7 cellular contexts compared by ENCODE assay signal in genomic region chr1:173420330-173420806, GRCh38. TPM values are rescaled to one million over a fixed set of nuclear protein-coding genes. Genes with fewer than 3 reads are reported as not detected.
DNase-seq lines count a peak whose midpoint lies in the region; ATAC-seq and TF ChIP-seq lines count a peak whose summit lies in the region.

No MANE protein-coding gene starts in this region.

- H3K9ac ChIP-seq in SK-N-SH, result no peak overlapping the region

- H3K9me3 ChIP-seq in SK-N-SH (no peaks in the 10 kb centered on the region), left ventricle myocardium inferior (replicated peaks) (no peaks in the 10 kb centered on the region)

- H3K4me1 ChIP-seq in SK-N-SH (ENCODE audit: control insufficient read depth in 1 of 2, insufficient read depth in 2 of 2, low read depth in 1 of 2, low read length in 1 of 2), result peaks cover 0 to 2% of the 10 kb centered on the region in 2 experiments; a peak in 1 of 4 replicates
- H3K4me1 ChIP-seq in left ventricle myocardium inferior, result peaks cover 5% of the 10 kb centered on the region

- CTCF ChIA-PET in SK-N-SH (lab: Yijun Ruan, JAX), result interaction anchor here (0.6 to 1.9 kb wide), 13 partner anchors 9 to 797 kb away, joined by 3 to 11 read pairs (median 3); partner anchors contain the start of genes CENPL and DARS2

- H3K27ac ChIP-seq in SK-N-SH (ENCODE audit: low read depth in 2 of 2, low read length in 1 of 2), result no peak overlapping the region
- H3K27ac ChIP-seq in left ventricle myocardium inferior (replicated peaks), result no peak overlapping the region

- peak overlapping the region; percentile 73; the same call in 1 of the 2 replicates for H2AFZ ChIP-seq in SK-N-SH (ENCODE audit: low read depth)

- H3K36me3 ChIP-seq in SK-N-SH (replicated peaks in 1 of 2; ENCODE audit: control insufficient read depth in 1 of 2, insufficient read depth in 2 of 2, low read length in 1 of 2), result no peaks in the 10 kb centered on the region
- peaks cover 5% of the 10 kb centered on the region for H3K36me3 ChIP-seq in left ventricle myocardium inferior

- H3K4me3 ChIP-seq in GM12875 (ENCODE audit: low read depth, low read length), result no peak overlapping the region
- H3K4me3 ChIP-seq in SK-N-SH (ENCODE audit: low read depth in 2 of 2, low read length in 1 of 2), result no peak overlapping the region; a peak in 1 of 4 replicates
- no peak overlapping the region for H3K4me3 ChIP-seq in left ventricle myocardium inferior
- H3K4me3 ChIP-seq in retinal pigment epithelial cell (ENCODE audit: low read length), result no peak overlapping the region

- no peak for TF ChIP-seq EP300 in SK-N-SH (IDR thresholded peaks at IDR 0.05; ENCODE audit: borderline replicate concordance in 1 of 2, low read depth in 1 of 2, low read length in 1 of 2)

- peak; percentile 90 for TF ChIP-seq RAD21 in SK-N-SH (IDR thresholded peaks at IDR 0.05; ENCODE audit: low read length)

- WGBS in SK-N-SH (ENCODE audit: low lambda C conversion rate), result 22% methylated on average over 7 of the region's 7 CpGs

- H3K4me2 ChIP-seq in SK-N-SH, result no peak overlapping the region

- POLR2A ChIA-PET in SK-N-SH (lab: Yijun Ruan, JAX), result no interaction called here

- H3K27me3 ChIP-seq in SK-N-SH (ENCODE audit: insufficient read depth) (no peaks in the 10 kb centered on the region), left ventricle myocardium inferior (ENCODE audit: low read depth) (no peaks in the 10 kb centered on the region)

- intact Hi-C loops in left ventricle myocardium inferior (cut with micrococcal nuclease), result loop anchor here (10.0 kb wide), 1 partner anchor 294 kb away; the partner anchor contains the start of gene KLHL20

- DNase-seq in NCI-H1105 (lab: John Stamatoyannopoulos, UW) (peak; percentile 43), SK-N-SH (peak; percentile 55), left ventricle myocardium inferior (peak; percentile 26), retinal pigment epithelial cell (ENCODE audit: low read depth) (peak; percentile 26)
- DNase-seq in activated naive CD8-positive, alpha-beta T cell treated with anti-CD3 and anti-CD28 coated beads, Interleukin-2, amount 50 U/mL, for 16 hours (ENCODE audit: low read depth, low spot score), result peak; percentile 21

- ATAC-seq in GM18519 (IDR thresholded peaks at IDR 0.05; ENCODE audit: low FRiP score, unreplicated experiment), result no peak

- H3F3A ChIP-seq in SK-N-SH (replicated peaks; ENCODE audit: insufficient read depth), result no peaks in the 10 kb centered on the region

- no peaks in the 10 kb centered on the region for H3K9me2 ChIP-seq in SK-N-SH

- TF ChIP-seq CTCF in GM12875 (IDR thresholded peaks at IDR 0.05; ENCODE audit: borderline replicate concordance, insufficient read depth, low read depth, low read length) (peak; percentile 57; the same call in 1 of the 2 replicates), SK-N-SH (IDR thresholded peaks at IDR 0.05) (peak; percentile 88), left ventricle myocardium inferior (IDR thresholded peaks at IDR 0.05; ENCODE audit: borderline replicate concordance) (peak; percentile 92), retinal pigment epithelial cell (conservative IDR thresholded peaks at IDR 0.05; ENCODE audit: low read depth, low read length) (peak; percentile 69)

- H4K20me1 ChIP-seq in SK-N-SH (ENCODE audit: insufficient read depth), result no peaks in the 10 kb centered on the region

- no peaks in the 10 kb centered on the region for H3K79me2 ChIP-seq in SK-N-SH (ENCODE audit: insufficient read depth)

TF ChIP-seq in SK-N-SH, 30 proteins besides CTCF, POLR2A, EP300 and RAD21:
- TF ChIP-seq SMC3 (IDR thresholded peaks at IDR 0.05; ENCODE audit: low read depth, low read length), result peak; percentile 78
- TF ChIP-seq JUND (IDR thresholded peaks at IDR 0.05), result no peak
- peak; percentile 43; the same call in 1 of the 2 replicates for TF ChIP-seq YY1 (IDR thresholded peaks at IDR 0.05; ENCODE audit: low read depth)
- no peak for TF ChIP-seq POLR2AphosphoS5 (IDR thresholded peaks at IDR 0.05; ENCODE audit: low read depth, low read length)
- TF ChIP-seq TEAD4 (IDR thresholded peaks at IDR 0.05; ENCODE audit: borderline replicate concordance, insufficient read depth), result no peak
- TF ChIP-seq FOXJ3 (CRISPR knock-in tag; IDR thresholded peaks at IDR 0.05), result no peak
- TF ChIP-seq MAX (IDR thresholded peaks at IDR 0.05; ENCODE audit: low read depth), result no peak
- TF ChIP-seq SIN3A (IDR thresholded peaks at IDR 0.05; ENCODE audit: borderline replicate concordance, low read depth, low read length), result peak; percentile 33; the same call in 1 of the 2 replicates
- TF ChIP-seq TCF12 (IDR thresholded peaks at IDR 0.05), result 0 out of 2 replicates have a peak, but pooled peaks have one; percentile 10
- no peak for TF ChIP-seq IRF3 (IDR thresholded peaks at IDR 0.05; ENCODE audit: low read depth, low read length)
- TF ChIP-seq REST (IDR thresholded peaks at IDR 0.05; ENCODE audit: low read depth, low read length), result no peak
- 0 out of 2 replicates have a peak, but pooled peaks have one; percentile 13 for TF ChIP-seq RFX5 (IDR thresholded peaks at IDR 0.05; ENCODE audit: low read length)
- TF ChIP-seq TAF1 (IDR thresholded peaks at IDR 0.05; ENCODE audit: borderline replicate concordance, low read depth, low read length), result no peak
- TF ChIP-seq ELF1 (IDR thresholded peaks at IDR 0.05), result no peak
- TF ChIP-seq NFIC (IDR thresholded peaks at IDR 0.05; ENCODE audit: borderline replicate concordance), result no peak
- no peak for TF ChIP-seq EZH2phosphoT487 (IDR thresholded peaks at IDR 0.05; ENCODE audit: borderline replicate concordance, low read depth)

RNA-seq across cellular contexts. Expression of gene PRDX6, which starts 56.8 kb away (rescaled TPM):
- 224 and 270 TPM in 2 replicates for polyA plus RNA-seq in SK-N-SH (2012; rRNA removed)
- polyA plus RNA-seq in SK-N-SH (2012; cell fraction: cytosol; rRNA removed), result 279 and 294 TPM in 2 replicates
- 172 and 259 TPM in 2 replicates for polyA plus RNA-seq in SK-N-SH (2012; cell fraction: nucleus; rRNA removed)
- 363 TPM for total RNA-seq in left ventricle myocardium inferior
